In genomic region chr9:78769684-78770083, GRCh38 we compare ENCODE assay signal across 1 cellular context.
TF ChIP-seq lines count a peak whose summit lies in the region.

No MANE protein-coding gene starts in this region.

TF ChIP-seq in A549, 52 proteins besides CTCF, POLR2A, EP300 and RAD21 (continued from another document):
- TF ChIP-seq, protein P1, sequence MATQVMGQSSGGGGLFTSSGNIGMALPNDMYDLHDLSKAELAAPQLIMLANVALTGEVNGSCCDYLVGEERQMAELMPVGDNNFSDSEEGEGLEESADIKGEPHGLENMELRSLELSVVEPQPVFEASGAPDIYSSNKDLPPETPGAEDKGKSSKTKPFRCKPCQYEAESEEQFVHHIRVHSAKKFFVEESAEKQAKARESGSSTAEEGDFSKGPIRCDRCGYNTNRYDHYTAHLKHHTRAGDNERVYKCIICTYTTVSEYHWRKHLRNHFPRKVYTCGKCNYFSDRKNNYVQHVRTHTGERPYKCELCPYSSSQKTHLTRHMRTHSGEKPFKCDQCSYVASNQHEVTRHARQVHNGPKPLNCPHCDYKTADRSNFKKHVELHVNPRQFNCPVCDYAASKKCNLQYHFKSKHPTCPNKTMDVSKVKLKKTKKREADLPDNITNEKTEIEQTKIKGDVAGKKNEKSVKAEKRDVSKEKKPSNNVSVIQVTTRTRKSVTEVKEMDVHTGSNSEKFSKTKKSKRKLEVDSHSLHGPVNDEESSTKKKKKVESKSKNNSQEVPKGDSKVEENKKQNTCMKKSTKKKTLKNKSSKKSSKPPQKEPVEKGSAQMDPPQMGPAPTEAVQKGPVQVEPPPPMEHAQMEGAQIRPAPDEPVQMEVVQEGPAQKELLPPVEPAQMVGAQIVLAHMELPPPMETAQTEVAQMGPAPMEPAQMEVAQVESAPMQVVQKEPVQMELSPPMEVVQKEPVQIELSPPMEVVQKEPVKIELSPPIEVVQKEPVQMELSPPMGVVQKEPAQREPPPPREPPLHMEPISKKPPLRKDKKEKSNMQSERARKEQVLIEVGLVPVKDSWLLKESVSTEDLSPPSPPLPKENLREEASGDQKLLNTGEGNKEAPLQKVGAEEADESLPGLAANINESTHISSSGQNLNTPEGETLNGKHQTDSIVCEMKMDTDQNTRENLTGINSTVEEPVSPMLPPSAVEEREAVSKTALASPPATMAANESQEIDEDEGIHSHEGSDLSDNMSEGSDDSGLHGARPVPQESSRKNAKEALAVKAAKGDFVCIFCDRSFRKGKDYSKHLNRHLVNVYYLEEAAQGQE (IDR thresholded peaks at IDR 0.05): no peak
- no peak for TF ChIP-seq KDM1A (IDR thresholded peaks at IDR 0.05; ENCODE audit: low read depth)
- TF ChIP-seq CBX8 (IDR thresholded peaks at IDR 0.05): no peak
- TF ChIP-seq ZSCAN20 (CRISPR knock-in tag; IDR thresholded peaks at IDR 0.05): no peak
- no peak for TF ChIP-seq RFX5 (IDR thresholded peaks at IDR 0.05)
- no peak for TF ChIP-seq GATA3 (IDR thresholded peaks at IDR 0.05; ENCODE audit: borderline replicate concordance)
- no peak for TF ChIP-seq ZNF302 (CRISPR knock-in tag; IDR thresholded peaks at IDR 0.05)
- TF ChIP-seq ATOH8 (CRISPR knock-in tag; IDR thresholded peaks at IDR 0.05; ENCODE audit: low read depth): no peak
- no peak for TF ChIP-seq HDAC2 (IDR thresholded peaks at IDR 0.05)
